In the genomic region with DNA sequence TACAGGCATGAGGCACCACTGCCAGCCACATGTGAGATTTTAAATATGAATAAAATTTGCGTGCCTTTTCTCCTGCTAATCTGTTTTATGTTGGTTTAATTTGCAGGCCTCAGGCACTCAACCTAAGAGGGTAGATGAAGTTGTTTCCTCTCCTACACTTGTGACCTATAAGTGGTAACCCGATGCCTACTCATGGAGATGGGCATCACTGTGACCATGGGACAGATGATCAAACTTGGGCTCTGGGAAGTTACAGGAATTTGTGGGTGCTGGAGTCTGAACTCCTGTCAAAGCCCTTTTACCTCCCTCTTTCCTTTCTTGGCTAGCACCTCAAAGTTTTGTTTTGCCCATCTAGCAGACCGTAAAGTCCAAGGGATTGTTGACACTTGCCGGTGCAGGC, we compare ENCODE assay signal across 1 cellular context.
TF ChIP-seq lines count a peak whose summit lies in the region.

No MANE protein-coding gene starts in this region.

TF ChIP-seq in WTC11, 78 proteins besides CTCF, POLR2A, EP300 and RAD21 (continued from another document):
- TF ChIP-seq, protein P1, sequence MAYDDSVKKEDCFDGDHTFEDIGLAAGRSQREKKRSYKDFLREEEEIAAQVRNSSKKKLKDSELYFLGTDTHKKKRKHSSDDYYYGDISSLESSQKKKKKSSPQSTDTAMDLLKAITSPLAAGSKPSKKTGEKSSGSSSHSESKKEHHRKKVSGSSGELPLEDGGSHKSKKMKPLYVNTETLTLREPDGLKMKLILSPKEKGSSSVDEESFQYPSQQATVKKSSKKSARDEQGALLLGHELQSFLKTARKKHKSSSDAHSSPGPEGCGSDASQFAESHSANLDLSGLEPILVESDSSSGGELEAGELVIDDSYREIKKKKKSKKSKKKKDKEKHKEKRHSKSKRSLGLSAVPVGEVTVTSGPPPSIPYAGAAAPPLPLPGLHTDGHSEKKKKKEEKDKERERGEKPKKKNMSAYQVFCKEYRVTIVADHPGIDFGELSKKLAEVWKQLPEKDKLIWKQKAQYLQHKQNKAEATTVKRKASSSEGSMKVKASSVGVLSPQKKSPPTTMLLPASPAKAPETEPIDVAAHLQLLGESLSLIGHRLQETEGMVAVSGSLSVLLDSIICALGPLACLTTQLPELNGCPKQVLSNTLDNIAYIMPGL (CRISPR knock-in tag; IDR thresholded peaks at IDR 0.05) = no peak
- TF ChIP-seq NR3C1 (CRISPR knock-in tag; conservative IDR thresholded peaks at IDR 0.05; ENCODE audit: low read depth) = no peak
- TF ChIP-seq, protein P2, sequence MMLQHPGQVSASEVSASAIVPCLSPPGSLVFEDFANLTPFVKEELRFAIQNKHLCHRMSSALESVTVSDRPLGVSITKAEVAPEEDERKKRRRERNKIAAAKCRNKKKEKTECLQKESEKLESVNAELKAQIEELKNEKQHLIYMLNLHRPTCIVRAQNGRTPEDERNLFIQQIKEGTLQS (CRISPR knock-in tag; conservative IDR thresholded peaks at IDR 0.05) = no peak
TF ChIP-seq in WTC11: peak in this region for 0.
